Comparison of ENCODE assay signal across 8 cellular contexts in the genomic region with DNA sequence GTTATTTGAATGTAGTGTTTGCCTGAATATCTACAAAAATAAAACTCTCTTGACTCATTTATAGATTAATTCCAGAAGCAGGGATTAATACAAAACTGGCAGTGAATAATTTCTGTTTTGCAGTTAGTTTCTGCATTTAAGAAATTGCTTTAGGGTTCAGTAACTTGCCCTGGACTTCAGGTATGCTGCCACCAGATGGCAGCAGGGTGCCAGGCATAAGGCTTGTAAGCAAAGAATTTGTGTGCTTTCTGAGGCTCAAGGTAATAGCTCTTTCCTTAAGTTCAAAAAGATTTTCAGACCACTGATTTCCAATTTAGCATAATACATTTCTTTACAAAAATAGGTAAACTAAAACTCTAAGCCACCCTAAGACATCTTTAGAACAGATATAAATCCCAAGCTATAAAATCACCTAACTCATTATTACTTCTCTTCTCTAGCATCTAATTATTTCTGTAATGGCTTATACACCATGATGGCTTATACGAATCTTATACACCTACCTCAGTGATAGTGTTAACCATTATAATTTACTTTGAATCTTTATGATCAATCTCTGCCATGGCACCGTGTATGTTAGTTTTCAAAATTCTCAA.
DNase-seq lines count a peak whose midpoint lies in the region; ATAC-seq and TF ChIP-seq lines count a peak whose summit lies in the region.

No MANE protein-coding gene starts in this region.

- H3K27me3 Mint-ChIP-seq in natural killer cell treated with Interleukin-12 subunit alpha and Interleukin-12 subunit beta and Interleukin-15 and Interleukin-18, amount 100 ng/mL, for 72 hours, result peaks cover 6% of the 10 kb centered on the region in 2 donors

- TF ChIP-seq CTCF in esophagus muscularis mucosa (IDR thresholded peaks at IDR 0.05) (peak; percentile 73 to 88 (median 82)), transverse colon (IDR thresholded peaks at IDR 0.05) (peak; percentile 51 to 79 (median 73))

- no peaks in the 10 kb centered on the region for H3K27me3 ChIP-seq in esophagus muscularis mucosa
- H3K27me3 ChIP-seq in transverse colon, result no peaks in the 10 kb centered on the region

- H3K9me3 ChIP-seq in esophagus muscularis mucosa (peaks cover 0 to 17% (median 8%) of the 10 kb centered on the region in 4 donors), transverse colon (peaks cover 0 to 3% of the 10 kb centered on the region in 2 donors)

- intact Hi-C loops in esophagus muscularis mucosa (cut with DNase I) (loop anchor here (5.0 kb wide), 1 partner anchor 724 kb away; no protein-coding TSS in a partner anchor), transverse colon (cut with DNase I; ENCODE audit: low total_unique reads) (no loop called here)

- H3K27ac ChIP-seq in esophagus muscularis mucosa (replicated peaks in 1 of 4) (no peak overlapping the region), transverse colon (no peak overlapping the region)

- in situ Hi-C loops in transverse colon (cut with MboI; ENCODE audit: low pct_ligation_motif_present in 1 of 4, low pct_unique_long_range_greater_than_20kb in 1 of 4, low sequenced_read_pairs in 3 of 4), result loop anchor here in 2 of 4 donors (25.0 kb wide), 1 partner anchor 719 kb away; no protein-coding TSS in a partner anchor

- TF ChIP-seq EP300 in esophagus muscularis mucosa (IDR thresholded peaks at IDR 0.05), result no peak
- no peak for TF ChIP-seq EP300 in transverse colon (IDR thresholded peaks at IDR 0.05; ENCODE audit: low read depth)

- no peak overlapping the region for H3K4me3 Mint-ChIP-seq in natural killer cell treated with Interleukin-12 subunit alpha and Interleukin-12 subunit beta and Interleukin-15 and Interleukin-18, amount 100 ng/mL, for 72 hours

- H3K9me3 Mint-ChIP-seq in natural killer cell treated with Interleukin-12 subunit alpha and Interleukin-12 subunit beta and Interleukin-15 and Interleukin-18, amount 100 ng/mL, for 72 hours, result peaks cover 3% of the 10 kb centered on the region

- no peaks in the 10 kb centered on the region for H3K4me1 Mint-ChIP-seq in natural killer cell treated with Interleukin-12 subunit alpha and Interleukin-12 subunit beta and Interleukin-15 and Interleukin-18, amount 100 ng/mL, for 72 hours (ENCODE audit: low read depth in 2 of 2)

- 43% methylated on average over 2 of the region's 2 CpGs for WGBS in esophagus muscularis mucosa
- 57 to 73% methylated on average over 2 of the region's 2 CpGs for whole genome bisulfite sequencing in transverse colon (ENCODE audit: low coverage in 1 of 2), 2 donors

- H3K27ac Mint-ChIP-seq in natural killer cell treated with Interleukin-12 subunit alpha and Interleukin-12 subunit beta and Interleukin-15 and Interleukin-18, amount 100 ng/mL, for 72 hours, result no peak overlapping the region

- peak; percentile 70 for ATAC-seq in HG03064 (IDR thresholded peaks at IDR 0.05; ENCODE audit: low read depth, unreplicated experiment)
- ATAC-seq in natural killer cell treated with Interleukin-12 subunit alpha and Interleukin-12 subunit beta and Interleukin-15 and Interleukin-18, amount 100 ng/mL, for 72 hours, result no peak

- TF ChIP-seq POLR2A in esophagus muscularis mucosa (IDR thresholded peaks at IDR 0.05; ENCODE audit: low read depth) (no peak), transverse colon (IDR thresholded peaks at IDR 0.05) (no peak)

- H3K4me1 ChIP-seq in esophagus muscularis mucosa, result no peaks in the 10 kb centered on the region
- H3K4me1 ChIP-seq in transverse colon, result no peaks in the 10 kb centered on the region

- H3K4me3 ChIP-seq in esophagus muscularis mucosa (no peak overlapping the region), transverse colon (no peak overlapping the region)

- DNase-seq in SIG-M5 treated with dmso at 0.1 percent for 504 hours (lab: John Stamatoyannopoulos, UW; ENCODE audit: unreplicated experiment) (peak; percentile 73), SIG-M5 (lab: John Stamatoyannopoulos, UW) (no peak), NCI-H345 (lab: John Stamatoyannopoulos, UW) (peak; percentile 72), esophagus muscularis mucosa (ENCODE audit: extremely low spot score) (no peak), transverse colon (peak; percentile 37)
- peak; percentile 7 to 10 for DNase-seq in activated CD4-positive, alpha-beta T cell treated with anti-CD3 and anti-CD28 coated beads, Interleukin-2, amount 50 U/mL, for 4 hours
- peak; percentile 62 for DNase-seq in natural killer cell treated with Interleukin-12 subunit alpha and Interleukin-12 subunit beta and Interleukin-15 and Interleukin-18, amount 100 ng/mL, for 72 hours (ENCODE audit: low spot score)

- H3K36me3 ChIP-seq in esophagus muscularis mucosa (no peaks in the 10 kb centered on the region), transverse colon (no peaks in the 10 kb centered on the region)

- H3K36me3 Mint-ChIP-seq in natural killer cell treated with Interleukin-12 subunit alpha and Interleukin-12 subunit beta and Interleukin-15 and Interleukin-18, amount 100 ng/mL, for 72 hours, result no peaks in the 10 kb centered on the region

Comparison
In these comparisons a context has a peak if more than half of its experiments do, and no peak if none do; other contexts are left out.
1. DNase-seq: peak in SIG-M5 treated with dmso at 0.1 percent for 504 hours (single experiment), NCI-H345 (single experiment), activated CD4-positive, alpha-beta T cell treated with anti-CD3 and anti-CD28 coated beads, Interleukin-2, amount 50 U/mL, for 4 hours (2 of 2), natural killer cell treated with Interleukin-12 subunit alpha and Interleukin-12 subunit beta and Interleukin-15 and Interleukin-18, amount 100 ng/mL, for 72 hours (single experiment) and transverse colon (single experiment); none in SIG-M5 (single experiment) and esophagus muscularis mucosa (single experiment).